19 cellular contexts compared by ENCODE assay signal in the genomic region with DNA sequence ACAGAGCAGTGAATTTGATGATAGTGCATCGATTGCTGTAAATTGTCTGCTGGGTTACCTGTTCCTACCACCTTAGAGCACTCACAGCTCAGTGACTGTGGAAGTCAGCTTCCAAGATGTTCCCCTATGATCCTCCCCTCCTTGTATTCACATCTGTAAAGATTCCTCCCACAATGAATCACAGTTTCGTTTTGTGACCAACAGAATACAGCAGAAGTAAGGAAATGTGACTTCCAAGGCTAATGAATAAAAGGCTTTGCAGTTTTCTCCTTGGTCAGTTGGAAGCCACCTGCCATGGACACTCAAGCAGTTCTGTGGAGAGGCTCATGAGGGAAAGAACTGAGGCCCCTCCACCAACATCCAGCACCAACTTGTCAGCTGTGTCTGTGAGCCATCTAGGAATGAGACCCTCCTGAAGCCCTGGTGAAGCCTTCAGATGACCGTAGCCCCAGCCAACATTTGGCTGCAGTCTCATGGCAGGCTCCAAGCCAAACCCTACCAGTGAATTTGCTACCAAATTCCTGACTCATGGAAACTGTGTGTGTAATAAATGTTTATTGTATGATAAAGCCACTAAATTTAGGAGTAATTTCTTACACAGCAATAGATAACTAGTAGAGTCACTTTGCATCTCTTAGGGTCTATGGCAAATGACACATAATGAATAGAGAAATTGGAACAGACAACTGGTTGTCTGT.
"Had no signal": no experiment of that assay in that cellular context is flagged by ENCODE, and none has a peak within 500 bp of the region (broad histone marks: within the 10 kb centered on the region; RNA-seq: fewer than 3 reads in every experiment).

No MANE protein-coding gene starts in this region.

- H3K9me3 Mint-ChIP-seq: T-helper 1 cell treated with Interleukin-12 subunit alpha and Interleukin-12 subunit beta and Interleukin-4 antibody, amounts not matched to agents 30 μg/mL and 1 μg/mL, for 36 hours had no signal

- H3K27ac ChIP-seq: brain microvascular endothelial cell, cardiac muscle cell had no signal

- ATAC-seq: activated CD4-positive, CD25-positive, alpha-beta regulatory T cell treated with anti-CD3 and anti-CD28 coated beads, Interleukin-2, amount 50 U/mL, for 24 hours; activated CD8-positive, alpha-beta T cell treated with anti-CD3 and anti-CD28 coated beads, Interleukin-2, amount 10 ng/mL, durations not matched to agents 7 days and 5 days; PC-3 had no signal

- H3K4me3 ChIP-seq: cardiac muscle cell had no signal

- H3K36me3 ChIP-seq: brain microvascular endothelial cell, cardiac muscle cell had no signal

- H3K4me3 Mint-ChIP-seq: activated CD8-positive, alpha-beta T cell treated with anti-CD3 and anti-CD28 coated beads, Interleukin-2, amount 10 ng/mL, durations not matched to agents 7 days and 5 days; T-helper 1 cell treated with Interleukin-12 subunit alpha and Interleukin-12 subunit beta and Interleukin-4 antibody, amounts not matched to agents 30 μg/mL and 1 μg/mL, for 36 hours had no signal

- H3K27me3 ChIP-seq: brain microvascular endothelial cell, cardiac muscle cell had no signal

- H3K27ac Mint-ChIP-seq: activated CD8-positive, alpha-beta T cell treated with anti-CD3 and anti-CD28 coated beads, Interleukin-2, amount 10 ng/mL, durations not matched to agents 7 days and 5 days; T-helper 1 cell treated with Interleukin-12 subunit alpha and Interleukin-12 subunit beta and Interleukin-4 antibody, amounts not matched to agents 30 μg/mL and 1 μg/mL, for 36 hours had no signal

- DNase-seq: activated CD4-positive, alpha-beta T cell treated with anti-CD3 and anti-CD28 coated beads for 4 hours; activated CD4-positive, alpha-beta T cell treated with anti-CD3 and anti-CD28 coated beads, Interleukin-2, amount 50 U/mL, for 4 hours; activated CD8-positive, alpha-beta memory T cell treated with anti-CD3 and anti-CD28 coated beads, Interleukin-2, amount 50 U/mL, for 48 hours; activated CD8-positive, alpha-beta T cell treated with anti-CD3 and anti-CD28 coated beads, Interleukin-2, amount 10 ng/mL, durations not matched to agents 7 days and 5 days; activated naive CD4-positive, alpha-beta T cell treated with anti-CD3 and anti-CD28 coated beads, Interleukin-2, amount 50 U/mL, for 16 hours; activated T-cell treated with anti-CD3 and anti-CD28 coated beads, Interleukin-2, amount 50 U/mL, for 1 hour; brain microvascular endothelial cell; KG1; NCI-H1092; NCI-H1436; NCI-H1694 treated with DMSO at 0.1 percent for 48 hours; NCI-H2029 treated with DMSO at 0.1 percent for 48 hours; NCI-H345; NCI-H524; PC-3; SHP77 had no signal
